Comparison of ENCODE assay signal across 10 cellular contexts in the genomic region with DNA sequence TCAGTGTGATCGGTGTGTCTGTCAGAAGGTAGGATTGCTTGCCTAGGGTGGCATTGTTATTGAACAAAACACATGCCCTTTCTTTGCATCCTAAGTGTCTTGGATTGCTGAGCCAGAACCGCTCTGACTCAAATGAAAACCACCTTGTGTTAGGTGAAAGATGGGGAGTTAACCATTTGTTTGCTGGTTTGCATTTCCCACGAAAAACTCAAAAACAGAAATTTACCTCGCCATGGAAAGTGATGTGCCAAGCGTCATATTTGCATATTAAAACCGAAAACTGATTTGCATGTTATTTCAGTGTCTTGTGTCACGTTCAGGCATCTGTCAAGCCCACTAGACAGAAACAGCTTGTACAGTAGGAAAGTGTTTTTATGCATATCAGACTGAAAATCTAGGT.
DNase-seq lines count a peak whose midpoint lies in the region; ATAC-seq and TF ChIP-seq lines count a peak whose summit lies in the region.
"Had no signal": no experiment of that assay in that cellular context is flagged by ENCODE, and none has a peak within 500 bp of the region (broad histone marks: within the 10 kb centered on the region; RNA-seq: fewer than 3 reads in every experiment).

No MANE protein-coding gene starts in this region.

- WGBS in aorta, 2 donors = 78% methylated on average over 7 of the region's 7 CpGs

- DNase-seq in OCI-LY7 (ENCODE audit: low spot score) = peak; percentile 28
- no peak for DNase-seq in NCI-H69 (lab: John Stamatoyannopoulos, UW)
- DNase-seq in ecto neural progenitor cell (ENCODE audit: low spot score) = no peak
- DNase-seq in aorta = no peak
- DNase-seq: CD8-positive, alpha-beta memory T cell; MV-4-11 had no signal

- peak overlapping the region; percentile 24; the same call in 1 of the 2 replicates for H2AFZ ChIP-seq in OCI-LY7 (ENCODE audit: low read length)

- H4K20me1 ChIP-seq in DOHH2 (ENCODE audit: control insufficient read depth, insufficient read depth, low read depth, low read length) = no peaks in the 10 kb centered on the region
- no peaks in the 10 kb centered on the region for H4K20me1 ChIP-seq in OCI-LY7 (ENCODE audit: insufficient read depth, low read length)

- H3K4me3 ChIP-seq in DOHH2 (ENCODE audit: low read length) (peak overlapping the region; percentile 68), OCI-LY7 (ENCODE audit: low read depth, low read length, poor library complexity, severe bottlenecking) (peak overlapping the region; percentile 34), aorta (ENCODE audit: low read length in 2 of 2) (no peak overlapping the region)

- POLR2A ChIA-PET in OCI-LY7 (lab: Charles Lee) = interaction anchor here (0.6 to 2.9 kb wide), 5 partner anchors 10 to 74 kb away, joined by 3 to 11 read pairs (median 4); no protein-coding TSS in a partner anchor

- CTCF ChIA-PET in OCI-LY7 (lab: Charles Lee; ENCODE audit: unreplicated experiment) = no interaction called here

- H3K9me3 ChIP-seq in DOHH2 (ENCODE audit: control insufficient read depth, insufficient read depth, low read length) (no peaks in the 10 kb centered on the region), OCI-LY7 (ENCODE audit: low read length) (no peaks in the 10 kb centered on the region), aorta (ENCODE audit: control insufficient read depth, low read length) (no peaks in the 10 kb centered on the region)

- H3K4me2 ChIP-seq in DOHH2 (ENCODE audit: low read length) (peak overlapping the region; percentile 89), OCI-LY7 (ENCODE audit: low read length) (peak overlapping the region; percentile 57)

- no peak for TF ChIP-seq CTCF in DOHH2 (IDR thresholded peaks at IDR 0.05; ENCODE audit: low read depth, low read length, poor library complexity, severe bottlenecking)
- no peak for TF ChIP-seq CTCF in OCI-LY7 (conservative IDR thresholded peaks at IDR 0.05; ENCODE audit: low read length)

- H3K4me1 ChIP-seq in DOHH2 (ENCODE audit: control insufficient read depth, low read length) = peaks cover 100% of the 10 kb centered on the region
- peaks cover 52% of the 10 kb centered on the region for H3K4me1 ChIP-seq in OCI-LY7 (ENCODE audit: insufficient read depth, low read length, poor library complexity, severe bottlenecking)
- peaks cover 1 to 6% of the 10 kb centered on the region in 2 donors for H3K4me1 ChIP-seq in aorta (ENCODE audit: control insufficient read depth in 1 of 2, insufficient read depth in 2 of 2, low read length in 2 of 2)

- H3K9me2 ChIP-seq in DOHH2 (replicated peaks; ENCODE audit: control insufficient read depth, low read length) (no peaks in the 10 kb centered on the region), OCI-LY7 (ENCODE audit: insufficient read depth, low read length) (no peaks in the 10 kb centered on the region; the same call in 1 of the 2 replicates)

- peak; percentile 87 for ATAC-seq in GM18909 (IDR thresholded peaks at IDR 0.05; ENCODE audit: poor library complexity, unreplicated experiment)
- ATAC-seq in HG02870 (IDR thresholded peaks at IDR 0.05; ENCODE audit: unreplicated experiment) = peak; percentile 83
- no peak for ATAC-seq in HG03039 (IDR thresholded peaks at IDR 0.05; ENCODE audit: unreplicated experiment)
- no peak for ATAC-seq in aorta (ENCODE audit: low FRiP score)

- H3F3A ChIP-seq in DOHH2 (ENCODE audit: control insufficient read depth, insufficient read depth) = peaks cover 42% of the 10 kb centered on the region

- H3K36me3 ChIP-seq in DOHH2 (ENCODE audit: control insufficient read depth, low read length) (no peaks in the 10 kb centered on the region), OCI-LY7 (ENCODE audit: insufficient read depth, low read length) (no peaks in the 10 kb centered on the region), aorta (ENCODE audit: control insufficient read depth in 1 of 2, insufficient read depth in 2 of 2, low read length in 1 of 2) (peaks cover 0 to 2% of the 10 kb centered on the region in 2 donors)

- no TSS peak for BruUV-seq in OCI-LY7 (replicated peaks; lab: Mats Ljungman, UMichigan)

- no peaks in the 10 kb centered on the region for H3K27me3 ChIP-seq in DOHH2 (ENCODE audit: control insufficient read depth, low read length)
- H3K27me3 ChIP-seq in aorta (ENCODE audit: control insufficient read depth in 1 of 2, insufficient read depth in 2 of 2, low read length in 1 of 2) = no peaks in the 10 kb centered on the region

- intact Hi-C loops in OCI-LY7 (cut with micrococcal nuclease; ENCODE audit: unreplicated experiment) = no loop called here
- intact Hi-C loops in aorta (cut with DNase I) = no loop called here

- H3K27ac ChIP-seq in DOHH2 (ENCODE audit: low read depth, low read length) (peak overlapping the region; percentile 96), OCI-LY7 (ENCODE audit: low read depth, low read length, poor library complexity, severe bottlenecking) (peak overlapping the region; percentile 6), aorta (ENCODE audit: low read depth in 1 of 2, low read length in 2 of 2) (no peak overlapping the region)

- H3K79me2 ChIP-seq in DOHH2 (ENCODE audit: control insufficient read depth, low read length) (peaks cover 42% of the 10 kb centered on the region), OCI-LY7 (ENCODE audit: insufficient read depth, low read depth, low read length) (no peaks in the 10 kb centered on the region)

Comparison
In these comparisons a context has a peak if more than half of its experiments do, and no peak if none do; other contexts are left out.
1. H3K27ac ChIP-seq: peak in DOHH2 (single experiment) and OCI-LY7 (single experiment); none in aorta (0 of 2).
2. H3K4me3 ChIP-seq: peak in DOHH2 (single experiment) and OCI-LY7 (single experiment); none in aorta (0 of 2).
3. ATAC-seq: peak in GM18909 (single experiment) and HG02870 (single experiment); none in HG03039 (single experiment) and aorta (single experiment).